In the genomic region with DNA sequence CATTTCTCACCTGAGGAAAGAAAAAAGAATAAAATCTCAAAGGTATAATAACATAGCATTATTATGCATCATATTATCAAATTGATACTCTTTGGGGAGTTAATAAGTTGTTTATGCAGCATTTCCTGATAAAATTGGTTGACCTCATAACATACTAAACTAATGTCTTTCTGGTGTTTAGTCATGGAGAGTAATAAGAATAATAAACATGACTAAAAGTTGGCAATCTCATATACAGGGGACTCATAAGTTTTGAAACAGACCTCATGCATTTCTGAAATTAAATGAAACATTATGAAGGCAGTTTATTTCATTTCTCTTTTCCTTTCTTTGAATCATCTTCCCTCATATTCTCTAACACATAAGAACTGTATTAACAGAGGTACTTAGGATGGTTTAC, we compare ENCODE assay signal across 17 cellular contexts.
DNase-seq lines count a peak whose midpoint lies in the region; ATAC-seq and TF ChIP-seq lines count a peak whose summit lies in the region.
"Had no signal": no experiment of that assay in that cellular context is flagged by ENCODE, and none has a peak within 500 bp of the region (broad histone marks: within the 10 kb centered on the region; RNA-seq: fewer than 3 reads in every experiment).

No MANE protein-coding gene starts in this region.

- no peak for TF ChIP-seq CTCF in fibroblast of the aortic adventitia (IDR thresholded peaks at IDR 0.05; ENCODE audit: insufficient read depth, low read length)

- no peak overlapping the region for H3K27ac Mint-ChIP-seq in activated T-helper 17 cell treated with anti-CD3 and anti-CD28 coated beads, Interleukin-2, amount 50 U/mL, for 72 hours
- no peak overlapping the region for H3K27ac Mint-ChIP-seq in activated naive CD4-positive, alpha-beta T cell treated with anti-CD3 and anti-CD28 coated beads, Interleukin-2, amount 10 ng/mL, durations not matched to agents 7 days and 5 days
- H3K27ac Mint-ChIP-seq: B cell had no signal

- DNase-seq in AG08395 (ENCODE audit: low spot score) (peak; percentile 13), EH (ENCODE audit: low read depth) (peak; percentile 55), fibroblast of the aortic adventitia (ENCODE audit: low read depth) (peak; percentile 43), hypothalamus (lab: John Stamatoyannopoulos, UW) (no peak)
- no peak for DNase-seq in activated naive CD4-positive, alpha-beta T cell treated with anti-CD3 and anti-CD28 coated beads, Interleukin-2, amount 10 ng/mL, durations not matched to agents 7 days and 5 days
- DNase-seq: CD4-positive, alpha-beta memory T cell; DMS79 treated with DMSO at 0.1 percent for 48 hours; Karpas-422; NCI-H1930; NCI-H2171 treated with DMSO at 0.1 percent for 48 hours; NCI-H510A; Peyer's patch; SHP77 had no signal

- H3K4me3 Mint-ChIP-seq in activated T-helper 17 cell treated with anti-CD3 and anti-CD28 coated beads, Interleukin-2, amount 50 U/mL, for 72 hours, result no peak overlapping the region
- H3K4me3 Mint-ChIP-seq in activated naive CD4-positive, alpha-beta T cell treated with anti-CD3 and anti-CD28 coated beads, Interleukin-2, amount 10 ng/mL, durations not matched to agents 7 days and 5 days, result no peak overlapping the region
- H3K4me3 Mint-ChIP-seq: B cell; CD4-positive, alpha-beta memory T cell had no signal

- H3K36me3 Mint-ChIP-seq in activated T-helper 17 cell treated with anti-CD3 and anti-CD28 coated beads, Interleukin-2, amount 50 U/mL, for 72 hours (ENCODE audit: low read depth), result no peaks in the 10 kb centered on the region
- H3K36me3 Mint-ChIP-seq in activated naive CD4-positive, alpha-beta T cell treated with anti-CD3 and anti-CD28 coated beads, Interleukin-2, amount 10 ng/mL, durations not matched to agents 7 days and 5 days, result no peaks in the 10 kb centered on the region
- H3K36me3 Mint-ChIP-seq: CD4-positive, alpha-beta memory T cell had no signal

- H3K27me3 Mint-ChIP-seq in activated T-helper 17 cell treated with anti-CD3 and anti-CD28 coated beads, Interleukin-2, amount 50 U/mL, for 72 hours, result peaks cover 7% of the 10 kb centered on the region
- H3K27me3 Mint-ChIP-seq in activated naive CD4-positive, alpha-beta T cell treated with anti-CD3 and anti-CD28 coated beads, Interleukin-2, amount 10 ng/mL, durations not matched to agents 7 days and 5 days, result peaks cover 25% of the 10 kb centered on the region

- ATAC-seq in activated T-helper 17 cell treated with anti-CD3 and anti-CD28 coated beads, Interleukin-2, amount 50 U/mL, for 72 hours (replicated peaks), result peak; percentile 60
- ATAC-seq in GM18502 (IDR thresholded peaks at IDR 0.05; ENCODE audit: poor library complexity, unreplicated experiment), result no peak
- no peak for ATAC-seq in HG02759 (IDR thresholded peaks at IDR 0.05; ENCODE audit: unreplicated experiment)

- H3K9me3 Mint-ChIP-seq in activated T-helper 17 cell treated with anti-CD3 and anti-CD28 coated beads, Interleukin-2, amount 50 U/mL, for 72 hours, result no peaks in the 10 kb centered on the region
- H3K9me3 Mint-ChIP-seq in activated naive CD4-positive, alpha-beta T cell treated with anti-CD3 and anti-CD28 coated beads, Interleukin-2, amount 10 ng/mL, durations not matched to agents 7 days and 5 days, result no peaks in the 10 kb centered on the region
- H3K9me3 Mint-ChIP-seq: CD4-positive, alpha-beta memory T cell had no signal

- peaks cover 10% of the 10 kb centered on the region for H3K4me1 Mint-ChIP-seq in activated T-helper 17 cell treated with anti-CD3 and anti-CD28 coated beads, Interleukin-2, amount 50 U/mL, for 72 hours
- H3K4me1 Mint-ChIP-seq in activated naive CD4-positive, alpha-beta T cell treated with anti-CD3 and anti-CD28 coated beads, Interleukin-2, amount 10 ng/mL, durations not matched to agents 7 days and 5 days, result no peaks in the 10 kb centered on the region
- H3K4me1 Mint-ChIP-seq: B cell had no signal

- no peak overlapping the region for H3K4me3 ChIP-seq in fibroblast of the aortic adventitia (ENCODE audit: low read depth, low read length)
- H3K4me3 ChIP-seq: Peyer's patch had no signal

- CTCF ChIA-PET in activated naive CD4-positive, alpha-beta T cell treated with anti-CD3 and anti-CD28 coated beads, Interleukin-2, amount 10 ng/mL, durations not matched to agents 7 days and 5 days (lab: Charles Lee), result no interaction called here

Comparison
In these comparisons a context has a peak if more than half of its experiments do, and no peak if none do; other contexts are left out.
1. DNase-seq: peak in AG08395 (single experiment), EH (single experiment) and fibroblast of the aortic adventitia (single experiment); none in hypothalamus (0 of 51) and activated naive CD4-positive, alpha-beta T cell treated with anti-CD3 and anti-CD28 coated beads, Interleukin-2, amount 10 ng/mL, durations not matched to agents 7 days and 5 days (single experiment).